ENCODE assay signal across 10 cellular contexts in genomic region chr19:46954502-46955004, GRCh38.
DNase-seq lines count a peak whose midpoint lies in the region; ATAC-seq and TF ChIP-seq lines count a peak whose summit lies in the region.
"Had no signal": no experiment of that assay in that cellular context is flagged by ENCODE, and none has a peak within 500 bp of the region (broad histone marks: within the 10 kb centered on the region; RNA-seq: fewer than 3 reads in every experiment).

No MANE protein-coding gene starts in this region.

- no peaks in the 10 kb centered on the region for H3K9me2 ChIP-seq in SK-N-SH

- H3K9me3 ChIP-seq in SK-N-SH, result no peaks in the 10 kb centered on the region
- H3K9me3 ChIP-seq in OCI-LY3 (ENCODE audit: insufficient read depth, low read length), result no peaks in the 10 kb centered on the region
- no peaks in the 10 kb centered on the region for H3K9me3 ChIP-seq in effector memory CD4-positive, alpha-beta T cell (ENCODE audit: control insufficient read depth, low read length)
- H3K9me3 ChIP-seq: A549 had no signal

- H3K27me3 ChIP-seq in SK-N-SH (ENCODE audit: insufficient read depth) (no peaks in the 10 kb centered on the region), OCI-LY3 (ENCODE audit: low read depth, low read length) (no peaks in the 10 kb centered on the region)
- H3K27me3 ChIP-seq in effector memory CD4-positive, alpha-beta T cell (replicated peaks; ENCODE audit: control insufficient read depth, insufficient read depth, low read length, poor library complexity, severe bottlenecking), result no peaks in the 10 kb centered on the region

- H3K27ac ChIP-seq in SK-N-SH (ENCODE audit: low read depth in 2 of 2, low read length in 1 of 2) (peak overlapping the region; percentile 74 to 84), OCI-LY3 (ENCODE audit: low read length) (peak overlapping the region; percentile 17; the same call in 1 of the 2 replicates)
- peak overlapping the region; percentile 64 for H3K27ac ChIP-seq in effector memory CD4-positive, alpha-beta T cell (ENCODE audit: insufficient read depth, low read length, poor library complexity, severe bottlenecking)

- POLR2A ChIA-PET in SK-N-SH (lab: Yijun Ruan, JAX), result interaction anchor here (1.2 kb wide), 1 partner anchor 94 kb away, joined by 4 read pairs; the partner anchor contains the start of gene ARHGAP35

- H3K79me2 ChIP-seq in SK-N-SH (ENCODE audit: insufficient read depth), result peaks cover 93% of the 10 kb centered on the region
- H3K79me2 ChIP-seq in OCI-LY3 (ENCODE audit: low read length), result peaks cover 31% of the 10 kb centered on the region

- no peak for TF ChIP-seq EP300 in SK-N-SH (IDR thresholded peaks at IDR 0.05; ENCODE audit: borderline replicate concordance in 1 of 2, low read depth in 1 of 2, low read length in 1 of 2)

- TF ChIP-seq CTCF in SK-N-SH (IDR thresholded peaks at IDR 0.05), result no peak
- no peak for TF ChIP-seq CTCF in OCI-LY3 (IDR thresholded peaks at IDR 0.05; ENCODE audit: low read depth, low read length)
- no peak for TF ChIP-seq CTCF in omental fat pad (IDR thresholded peaks at IDR 0.05)

- no peaks in the 10 kb centered on the region for H3K9me3 Mint-ChIP-seq in stimulated activated effector memory CD8-positive, alpha-beta T cell treated with anti-CD3 and anti-CD28 coated beads, Interleukin-12 subunit alpha, Interleukin-12 subunit beta, amount 100 ng/mL, for 72 hours

- peaks cover 14% of the 10 kb centered on the region for H3K36me3 Mint-ChIP-seq in stimulated activated effector memory CD8-positive, alpha-beta T cell treated with anti-CD3 and anti-CD28 coated beads, Interleukin-12 subunit alpha, Interleukin-12 subunit beta, amount 100 ng/mL, for 72 hours

- H4K20me1 ChIP-seq in SK-N-SH (ENCODE audit: insufficient read depth), result 0 out of 2 replicates have a peak, but pooled peaks cover 3% of the 10 kb centered on the region
- H4K20me1 ChIP-seq in OCI-LY3 (ENCODE audit: insufficient read depth, low read length), result peaks cover 21% of the 10 kb centered on the region

- H3K36me3 ChIP-seq in SK-N-SH (replicated peaks in 1 of 2; ENCODE audit: control insufficient read depth in 1 of 2, insufficient read depth in 2 of 2, low read length in 1 of 2) (peaks cover 3 to 5% of the 10 kb centered on the region in 2 experiments), OCI-LY3 (replicated peaks; ENCODE audit: low read depth, low read length) (no peaks in the 10 kb centered on the region)
- H3K36me3 ChIP-seq in effector memory CD4-positive, alpha-beta T cell (ENCODE audit: control insufficient read depth, insufficient read depth, low read length), result no peaks in the 10 kb centered on the region

- peak overlapping the region; percentile 96 for H3K27ac Mint-ChIP-seq in stimulated activated effector memory CD8-positive, alpha-beta T cell treated with anti-CD3 and anti-CD28 coated beads, Interleukin-12 subunit alpha, Interleukin-12 subunit beta, amount 100 ng/mL, for 72 hours

- no peak overlapping the region for H2AFZ ChIP-seq in SK-N-SH (ENCODE audit: low read depth)
- H2AFZ ChIP-seq in OCI-LY3 (ENCODE audit: low read depth, low read length), result 0 out of 2 replicates have a peak overlapping the region, but pooled peaks have one; percentile 24

- WGBS in SK-N-SH (ENCODE audit: low lambda C conversion rate), result 82% methylated on average over 7 of the region's 7 CpGs

- H3F3A ChIP-seq in SK-N-SH (replicated peaks; ENCODE audit: insufficient read depth), result peaks cover 40% of the 10 kb centered on the region

- H3K4me3 Mint-ChIP-seq in stimulated activated effector memory CD8-positive, alpha-beta T cell treated with anti-CD3 and anti-CD28 coated beads, Interleukin-12 subunit alpha, Interleukin-12 subunit beta, amount 100 ng/mL, for 72 hours, result peak overlapping the region; percentile 75

- peak overlapping the region; percentile 59 for H3K4me2 ChIP-seq in SK-N-SH
- peak overlapping the region; percentile 85 for H3K4me2 ChIP-seq in OCI-LY3 (ENCODE audit: low read length)

- CTCF ChIA-PET in SK-N-SH (lab: Yijun Ruan, JAX), result interaction anchor here (0.9 to 2.5 kb wide), 5 partner anchors 22 to 210 kb away, joined by 3 to 9 read pairs (median 3); no protein-coding TSS in a partner anchor

- H3K4me3 ChIP-seq in SK-N-SH (ENCODE audit: low read depth in 2 of 2, low read length in 1 of 2), result no peak overlapping the region
- peak overlapping the region; percentile 72 for H3K4me3 ChIP-seq in OCI-LY3 (ENCODE audit: low read length)
- peak overlapping the region; percentile 56 for H3K4me3 ChIP-seq in effector memory CD4-positive, alpha-beta T cell (ENCODE audit: insufficient read depth, low read depth, low read length, poor library complexity, severe bottlenecking)
- H3K4me3 ChIP-seq: A549 had no signal

- ATAC-seq in SK-N-SH treated with all-trans-retinoic acid at 6 μM for 48 hours (no peak; the same call in 1 of the 3 replicates), omental fat pad (ENCODE audit: low FRiP score) (no peak), HG02973 (IDR thresholded peaks at IDR 0.05; ENCODE audit: unreplicated experiment) (no peak)
- ATAC-seq in stimulated activated effector memory CD8-positive, alpha-beta T cell treated with anti-CD3 and anti-CD28 coated beads, Interleukin-12 subunit alpha, Interleukin-12 subunit beta, amount 100 ng/mL, for 72 hours, result peak; percentile 1
- ATAC-seq: A549 had no signal

- TF ChIP-seq RAD21 in SK-N-SH (IDR thresholded peaks at IDR 0.05; ENCODE audit: low read length), result no peak

- H3K9ac ChIP-seq in SK-N-SH (peak overlapping the region; percentile 29; the same call in 1 of the 2 replicates), OCI-LY3 (ENCODE audit: low read length) (peak overlapping the region; percentile 49)

- DNase-seq in SK-N-SH (no peak), omental fat pad (ENCODE audit: low spot score) (no peak)
- no peak for DNase-seq in effector memory CD4-positive, alpha-beta T cell
- no peak for DNase-seq in stimulated activated effector memory CD8-positive, alpha-beta T cell treated with anti-CD3 and anti-CD28 coated beads, Interleukin-12 subunit alpha, Interleukin-12 subunit beta, amount 100 ng/mL, for 72 hours (ENCODE audit: low spot score in 2 of 2)
- no peak for DNase-seq in stimulated activated CD4-positive, alpha-beta T cell treated with anti-CD3 and anti-CD28 coated beads, Interleukin-2, amount 100 ng/mL, for 48 hours
- DNase-seq: NCI-H2227 treated with DMSO at 0.1 percent for 48 hours had no signal

- peaks cover 87% of the 10 kb centered on the region for H3K4me1 Mint-ChIP-seq in stimulated activated effector memory CD8-positive, alpha-beta T cell treated with anti-CD3 and anti-CD28 coated beads, Interleukin-12 subunit alpha, Interleukin-12 subunit beta, amount 100 ng/mL, for 72 hours

- H3K4me1 ChIP-seq in SK-N-SH (ENCODE audit: control insufficient read depth in 1 of 2, insufficient read depth in 2 of 2, low read depth in 1 of 2, low read length in 1 of 2), result peaks cover 33 to 40% of the 10 kb centered on the region in 2 experiments
- peaks cover 28% of the 10 kb centered on the region for H3K4me1 ChIP-seq in OCI-LY3 (ENCODE audit: low read length)
- peaks cover 47% of the 10 kb centered on the region for H3K4me1 ChIP-seq in effector memory CD4-positive, alpha-beta T cell (ENCODE audit: control insufficient read depth, insufficient read depth, low read length, poor library complexity, severe bottlenecking)

TF ChIP-seq in SK-N-SH, 30 proteins besides CTCF, POLR2A, EP300 and RAD21:
- no peak for TF ChIP-seq SIN3A (IDR thresholded peaks at IDR 0.05; ENCODE audit: borderline replicate concordance, low read depth, low read length)
- TF ChIP-seq, protein P1, sequence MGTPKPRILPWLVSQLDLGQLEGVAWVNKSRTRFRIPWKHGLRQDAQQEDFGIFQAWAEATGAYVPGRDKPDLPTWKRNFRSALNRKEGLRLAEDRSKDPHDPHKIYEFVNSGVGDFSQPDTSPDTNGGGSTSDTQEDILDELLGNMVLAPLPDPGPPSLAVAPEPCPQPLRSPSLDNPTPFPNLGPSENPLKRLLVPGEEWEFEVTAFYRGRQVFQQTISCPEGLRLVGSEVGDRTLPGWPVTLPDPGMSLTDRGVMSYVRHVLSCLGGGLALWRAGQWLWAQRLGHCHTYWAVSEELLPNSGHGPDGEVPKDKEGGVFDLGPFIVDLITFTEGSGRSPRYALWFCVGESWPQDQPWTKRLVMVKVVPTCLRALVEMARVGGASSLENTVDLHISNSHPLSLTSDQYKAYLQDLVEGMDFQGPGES (IDR thresholded peaks at IDR 0.05; ENCODE audit: low read depth, low read length), result no peak
- TF ChIP-seq SMC3 (IDR thresholded peaks at IDR 0.05; ENCODE audit: low read depth, low read length), result no peak

TF ChIP-seq in SK-N-SH treated with all-trans-retinoic acid at 6 μM for 48 hours, 23 proteins besides CTCF, POLR2A, EP300 and RAD21 (continues in another document):
- TF ChIP-seq ARNTL (CRISPR knock-in tag; IDR thresholded peaks at IDR 0.05; ENCODE audit: borderline replicate concordance, low read depth) (no peak), ISL1 (CRISPR knock-in tag; IDR thresholded peaks at IDR 0.05) (no peak), BACH2 (CRISPR knock-in tag; IDR thresholded peaks at IDR 0.05; ENCODE audit: borderline replicate concordance) (no peak), ZNF565 (CRISPR knock-in tag; conservative IDR thresholded peaks at IDR 0.05; ENCODE audit: low read depth) (no peak), GLIS3 (CRISPR knock-in tag; IDR thresholded peaks at IDR 0.05) (no peak), SNAI2 (CRISPR knock-in tag; IDR thresholded peaks at IDR 0.05) (no peak)
- TF ChIP-seq, protein P2, sequence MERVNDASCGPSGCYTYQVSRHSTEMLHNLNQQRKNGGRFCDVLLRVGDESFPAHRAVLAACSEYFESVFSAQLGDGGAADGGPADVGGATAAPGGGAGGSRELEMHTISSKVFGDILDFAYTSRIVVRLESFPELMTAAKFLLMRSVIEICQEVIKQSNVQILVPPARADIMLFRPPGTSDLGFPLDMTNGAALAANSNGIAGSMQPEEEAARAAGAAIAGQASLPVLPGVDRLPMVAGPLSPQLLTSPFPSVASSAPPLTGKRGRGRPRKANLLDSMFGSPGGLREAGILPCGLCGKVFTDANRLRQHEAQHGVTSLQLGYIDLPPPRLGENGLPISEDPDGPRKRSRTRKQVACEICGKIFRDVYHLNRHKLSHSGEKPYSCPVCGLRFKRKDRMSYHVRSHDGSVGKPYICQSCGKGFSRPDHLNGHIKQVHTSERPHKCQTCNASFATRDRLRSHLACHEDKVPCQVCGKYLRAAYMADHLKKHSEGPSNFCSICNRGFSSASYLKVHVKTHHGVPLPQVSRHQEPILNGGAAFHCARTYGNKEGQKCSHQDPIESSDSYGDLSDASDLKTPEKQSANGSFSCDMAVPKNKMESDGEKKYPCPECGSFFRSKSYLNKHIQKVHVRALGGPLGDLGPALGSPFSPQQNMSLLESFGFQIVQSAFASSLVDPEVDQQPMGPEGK (CRISPR knock-in tag; IDR thresholded peaks at IDR 0.05; ENCODE audit: borderline replicate concordance), result no peak

Comparison
In these comparisons a context has a peak if more than half of its experiments do, and no peak if none do; other contexts are left out.
1. H3K27ac ChIP-seq: peak in every context shown above with its lines; median percentile 79 in SK-N-SH; 64 in effector memory CD4-positive, alpha-beta T cell; 17 in OCI-LY3.
2. H3K4me3 ChIP-seq: peak in OCI-LY3 (single experiment) and effector memory CD4-positive, alpha-beta T cell (single experiment); none in SK-N-SH (0 of 2).